8 cellular contexts compared by ENCODE assay signal in the genomic region with DNA sequence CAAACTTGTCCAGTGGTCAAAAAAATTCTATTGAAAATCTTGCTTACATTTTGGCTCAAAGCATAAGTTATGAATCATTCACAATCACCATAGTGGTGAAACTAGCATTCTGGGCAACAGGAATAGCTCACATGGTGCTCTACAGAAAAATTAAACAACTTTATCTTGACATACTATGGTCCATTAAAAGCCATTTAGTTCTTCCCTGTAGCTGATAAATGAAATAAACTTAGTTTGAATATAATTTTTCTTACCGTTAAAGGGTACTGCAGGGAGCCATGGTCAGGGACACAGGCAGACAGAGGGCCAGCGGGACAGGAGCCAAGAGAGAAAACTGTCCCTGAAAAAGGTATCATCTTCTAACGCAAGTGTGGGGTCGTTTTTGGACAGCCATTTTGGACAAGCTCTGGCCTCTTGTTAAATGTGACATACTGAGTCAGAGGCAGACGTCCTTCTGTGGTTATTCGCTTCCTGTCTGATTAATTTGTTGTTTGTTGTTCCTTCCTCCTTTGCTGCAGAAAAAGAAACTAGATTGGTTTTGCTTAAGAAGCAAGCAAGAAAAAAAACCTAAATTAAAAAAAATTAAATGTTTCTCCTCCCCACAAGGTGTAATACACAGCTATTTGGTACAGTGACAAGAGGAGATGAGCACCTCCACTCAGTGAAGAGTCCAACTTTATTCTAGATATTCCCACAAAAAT. TPM values are rescaled to one million over a fixed set of nuclear protein-coding genes. Genes with fewer than 3 reads are reported as not detected.
DNase-seq lines count a peak whose midpoint lies in the region; ATAC-seq and TF ChIP-seq lines count a peak whose summit lies in the region.

A gene with protein sequence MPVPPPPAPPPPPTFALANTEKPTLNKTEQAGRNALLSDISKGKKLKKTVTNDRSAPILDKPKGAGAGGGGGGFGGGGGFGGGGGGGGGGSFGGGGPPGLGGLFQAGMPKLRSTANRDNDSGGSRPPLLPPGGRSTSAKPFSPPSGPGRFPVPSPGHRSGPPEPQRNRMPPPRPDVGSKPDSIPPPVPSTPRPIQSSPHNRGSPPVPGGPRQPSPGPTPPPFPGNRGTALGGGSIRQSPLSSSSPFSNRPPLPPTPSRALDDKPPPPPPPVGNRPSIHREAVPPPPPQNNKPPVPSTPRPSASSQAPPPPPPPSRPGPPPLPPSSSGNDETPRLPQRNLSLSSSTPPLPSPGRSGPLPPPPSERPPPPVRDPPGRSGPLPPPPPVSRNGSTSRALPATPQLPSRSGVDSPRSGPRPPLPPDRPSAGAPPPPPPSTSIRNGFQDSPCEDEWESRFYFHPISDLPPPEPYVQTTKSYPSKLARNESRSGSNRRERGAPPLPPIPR (minus strand): TSS at position 458 of the 701 bp plus-strand sequence. CDS start 12,231 bp downstream, outside the sequence.

- H3K36me3 ChIP-seq in RWPE2 (ENCODE audit: low read depth) (peaks cover 3% of the 10 kb centered on the region; the same call in 1 of the 2 replicates), left lung (no peaks in the 10 kb centered on the region), transverse colon (no peaks in the 10 kb centered on the region)

- H3K4me3 ChIP-seq in RWPE2 (ENCODE audit: severe bottlenecking) (no peak within 1 kb of the TSS), astrocyte of the spinal cord (ENCODE audit: low read depth, low read length) (no peak within 1 kb of the TSS), left lung (peak within 1 kb of the TSS; percentile 6 to 40), transverse colon (peak within 1 kb of the TSS in 3 of 4 donors; percentile 10 to 37 (median 18)), lower leg skin (ENCODE audit: low read depth, poor library complexity, severe bottlenecking) (no peak within 1 kb of the TSS)

- intact Hi-C loops in left lung (cut with DNase I) = no loop called here
- intact Hi-C loops in transverse colon (cut with DNase I; ENCODE audit: low total_unique reads) = no loop called here
- intact Hi-C loops in lower leg skin (cut with DNase I; ENCODE audit: low total_unique reads) = no loop called here

- peak; percentile 47 for ATAC-seq in GM18873 (IDR thresholded peaks at IDR 0.05; ENCODE audit: low FRiP score, unreplicated experiment)
- ATAC-seq in HG02885 (IDR thresholded peaks at IDR 0.05; ENCODE audit: poor library complexity, unreplicated experiment) = peak; percentile 60
- peak; percentile 53 for ATAC-seq in RWPE2 (ENCODE audit: low read depth)
- peak; percentile 60 for ATAC-seq in left lung

- no peaks in the 10 kb centered on the region for H3K9me3 ChIP-seq in RWPE2 (ENCODE audit: severe bottlenecking)
- H3K9me3 ChIP-seq in left lung = no peaks in the 10 kb centered on the region
- H3K9me3 ChIP-seq in transverse colon = no peaks in the 10 kb centered on the region

- no peak for TF ChIP-seq EP300 in transverse colon (IDR thresholded peaks at IDR 0.05; ENCODE audit: low read depth)

- H3K27me3 ChIP-seq in RWPE2 (ENCODE audit: insufficient read depth, poor library complexity, severe bottlenecking) = no peaks in the 10 kb centered on the region
- H3K27me3 ChIP-seq in left lung = no peaks in the 10 kb centered on the region
- no peaks in the 10 kb centered on the region for H3K27me3 ChIP-seq in transverse colon

- H3K4me1 ChIP-seq in RWPE2 (ENCODE audit: insufficient read depth, poor library complexity, severe bottlenecking) = peaks cover 19% of the 10 kb centered on the region
- peaks cover 0 to 64% of the 10 kb centered on the region in 2 donors for H3K4me1 ChIP-seq in left lung
- peaks cover 5 to 47% (median 16%) of the 10 kb centered on the region in 4 donors for H3K4me1 ChIP-seq in transverse colon

- H3K27ac ChIP-seq in RWPE2 (ENCODE audit: poor library complexity, severe bottlenecking) = peak within 1 kb of the TSS; percentile 20
- H3K27ac ChIP-seq in left lung = peak within 1 kb of the TSS; percentile 86 to 88
- H3K27ac ChIP-seq in transverse colon = peak within 1 kb of the TSS; percentile 81 to 84 (median 83)

- 53 to 55% methylated on average over 6 of the region's 6 CpGs for WGBS in transverse colon (ENCODE audit: low coverage in 1 of 2), 2 donors
- 63 to 71% methylated on average over 6 of the region's 6 CpGs for WGBS in lower leg skin, 2 donors

- TF ChIP-seq CTCF in RWPE2 (IDR thresholded peaks at IDR 0.05; ENCODE audit: poor library complexity, severe bottlenecking) = no peak
- no peak for TF ChIP-seq CTCF in astrocyte of the spinal cord (IDR thresholded peaks at IDR 0.05; ENCODE audit: low read depth, low read length)
- TF ChIP-seq CTCF in left lung (IDR thresholded peaks at IDR 0.05) = no peak
- TF ChIP-seq CTCF in transverse colon (IDR thresholded peaks at IDR 0.05) = no peak
- no peak for TF ChIP-seq CTCF in lower leg skin (IDR thresholded peaks at IDR 0.05)

- in situ Hi-C loops in astrocyte of the spinal cord (cut with HindIII; ENCODE audit: low sequenced_read_pairs) = no loop called here
- in situ Hi-C loops in transverse colon (cut with MboI; ENCODE audit: low pct_ligation_motif_present in 1 of 4, low pct_unique_long_range_greater_than_20kb in 1 of 4, low sequenced_read_pairs in 3 of 4) = loop anchor here in 1 of 4 donors (25.0 kb wide), 1 partner anchor 90 kb away; no protein-coding TSS in a partner anchor

- TF ChIP-seq POLR2A in transverse colon (IDR thresholded peaks at IDR 0.05) = peak; percentile 81
- TF ChIP-seq POLR2A in lower leg skin (IDR thresholded peaks at IDR 0.05) = no peak

- DNase-seq in RWPE2 (ENCODE audit: low spot score) (no peak), astrocyte of the spinal cord (ENCODE audit: low read depth, low spot score) (peak; percentile 77), left lung (no peak), transverse colon (peak; percentile 60), lower leg skin (ENCODE audit: low spot score in 2 of 2) (no peak), occipital lobe (lab: John Stamatoyannopoulos, UW) (no peak)

RNA-seq across cellular contexts. Expression of the gene that starts here (rescaled TPM):
- total RNA-seq in left lung = 100 to 1,000 TPM in 1 of 2 donors, 10 to 100 TPM in 1; 47.5 to 117 TPM
- 10 to 100 TPM in 3 of 4 donors, 1 to 10 TPM in 1; 8.5 to 32.6 (median 16.1) TPM for total RNA-seq in transverse colon
- 10 to 100 TPM in 2 of 4 donors, 1 to 10 TPM in 2; 5.0 to 12.4 (median 9.1) TPM for total RNA-seq in lower leg skin
- total RNA-seq in occipital lobe = 2.7 TPM

Comparison
In these comparisons a context has a peak if more than half of its experiments do, and no peak if none do; other contexts are left out.
1. DNase-seq: peak in astrocyte of the spinal cord (single experiment) and transverse colon (single experiment); none in RWPE2 (single experiment), left lung (0 of 2), lower leg skin (0 of 2) and occipital lobe (single experiment).
2. H3K27ac ChIP-seq: peak in every context shown above with its lines; median percentile 87 in left lung; 83 in transverse colon; 20 in RWPE2.
3. H3K4me3 ChIP-seq: peak in left lung (2 of 2) and transverse colon (3 of 4); none in RWPE2 (single experiment), astrocyte of the spinal cord (single experiment) and lower leg skin (single experiment).
4. Peak in every context shown above with its lines, with median percentiles within 50 percentile points of each other: ATAC-seq.